ENCODE assay signal across 8 cellular contexts in the genomic region with DNA sequence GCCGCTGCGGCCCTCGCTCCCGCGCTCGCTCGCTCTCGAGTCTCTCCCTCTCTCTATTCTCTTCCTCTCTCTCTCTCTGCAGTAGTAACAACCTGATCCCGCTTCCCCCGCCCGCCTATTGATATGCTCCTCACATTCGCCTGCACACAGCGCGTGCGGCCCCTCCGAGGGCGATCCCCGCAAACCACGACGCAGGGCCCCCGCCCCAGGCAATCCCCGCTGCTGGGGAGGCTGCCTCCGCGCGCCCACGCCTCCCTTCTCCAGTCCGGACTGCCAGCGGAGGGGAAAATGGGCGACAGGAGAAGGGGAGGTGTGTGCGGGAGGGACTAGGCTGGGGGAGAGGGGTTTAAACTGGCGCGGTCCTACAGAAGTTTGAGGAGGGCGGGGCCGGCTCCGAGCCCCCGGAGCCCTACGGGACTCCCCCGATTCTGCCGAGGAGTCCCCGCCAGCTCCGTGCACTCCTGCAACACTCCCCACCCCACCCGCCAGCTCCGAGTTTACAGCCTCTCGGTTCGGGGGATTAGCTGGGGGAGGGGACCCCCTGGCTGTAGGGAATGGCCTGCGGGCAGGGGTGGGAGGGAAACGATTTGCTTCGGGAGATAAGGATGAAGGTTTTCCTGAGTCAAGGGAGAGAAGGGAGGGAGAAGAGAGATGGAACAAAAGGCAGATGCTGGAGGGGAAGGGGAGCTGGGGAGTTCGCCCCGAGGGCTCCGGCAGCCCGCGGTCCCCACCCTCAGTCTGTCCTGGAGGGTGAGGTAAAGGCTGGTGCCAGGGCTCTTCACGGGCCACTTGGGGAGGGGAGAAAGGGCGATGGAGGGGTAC.
DNase-seq lines count a peak whose midpoint lies in the region; ATAC-seq and TF ChIP-seq lines count a peak whose summit lies in the region.

No MANE protein-coding gene starts in this region.

- H3K4me3 Mint-ChIP-seq in CD8-positive, alpha-beta memory T cell = peak overlapping the region; percentile 34 to 85 (median 77)

- peaks cover 22% of the 10 kb centered on the region for H3K4me1 ChIP-seq in CD8-positive, alpha-beta memory T cell (ENCODE audit: insufficient read depth, low read length)
- H3K4me1 ChIP-seq in MM.1S (ENCODE audit: low read length) (no peaks in the 10 kb centered on the region), ectodermal cell (ENCODE audit: control insufficient read depth, insufficient read depth, low read length) (peaks cover 27% of the 10 kb centered on the region), neuron (ENCODE audit: insufficient read depth, low read length) (peaks cover 42% of the 10 kb centered on the region)

- H4K20me1 ChIP-seq in MM.1S (ENCODE audit: insufficient read depth, low read length) = no peaks in the 10 kb centered on the region

- no peak overlapping the region for H3K27ac ChIP-seq in CD8-positive, alpha-beta memory T cell (ENCODE audit: low read depth, low read length)
- H3K27ac ChIP-seq in MM.1S (ENCODE audit: low read length) = no peak overlapping the region
- no peak overlapping the region for H3K27ac ChIP-seq in ectodermal cell (ENCODE audit: insufficient read depth, low read depth, low read length, poor library complexity, severe bottlenecking)

- no peak overlapping the region for H2AFZ ChIP-seq in MM.1S (ENCODE audit: low read length)
- no peak overlapping the region for H2AFZ ChIP-seq in neuron (ENCODE audit: low read depth, low read length)

- H3K4me3 ChIP-seq in CD8-positive, alpha-beta memory T cell (ENCODE audit: low read length) = no peak overlapping the region
- H3K4me3 ChIP-seq in MM.1S (ENCODE audit: low read length) (peak overlapping the region; percentile 35; the same call in 1 of the 2 replicates), ectodermal cell (ENCODE audit: insufficient read depth, low read depth, low read length) (peak overlapping the region; percentile 42), neuron (ENCODE audit: low read length) (peak overlapping the region; percentile 44)

- peaks cover 18 to 39% (median 22%) of the 10 kb centered on the region in 3 donors for H3K4me1 Mint-ChIP-seq in CD8-positive, alpha-beta memory T cell

- H3K27me3 Mint-ChIP-seq in CD8-positive, alpha-beta memory T cell = peaks cover 45 to 82% of the 10 kb centered on the region in 2 donors

- peak in 1 of 5 donors; percentile 19 for DNase-seq in CD8-positive, alpha-beta memory T cell
- no peak for DNase-seq in MM.1S
- DNase-seq in NCI-H1694 treated with DMSO at 0.1 percent for 48 hours (lab: John Stamatoyannopoulos, UW) = no peak

- no peaks in the 10 kb centered on the region for H3K9me2 ChIP-seq in MM.1S (replicated peaks; ENCODE audit: insufficient read depth, low read length)

- CTCF ChIA-PET in CD8-positive, alpha-beta memory T cell (lab: Charles Lee) = no interaction called here

- no peaks in the 10 kb centered on the region for H3K36me3 Mint-ChIP-seq in CD8-positive, alpha-beta memory T cell

- peak overlapping the region; percentile 42; the same call in 1 of the 2 replicates for H3K4me2 ChIP-seq in MM.1S (ENCODE audit: low read depth, low read length)

- 0% methylated on average over 55 of the region's 55 CpGs for WGBS in ectodermal cell, 2 experiments

- H3K9me3 ChIP-seq in CD8-positive, alpha-beta memory T cell (ENCODE audit: low read length) = no peaks in the 10 kb centered on the region
- no peaks in the 10 kb centered on the region for H3K9me3 ChIP-seq in MM.1S (replicated peaks; ENCODE audit: insufficient read depth, low read length)
- H3K9me3 ChIP-seq in ectodermal cell (ENCODE audit: control insufficient read depth, low read length) = no peaks in the 10 kb centered on the region
- no peaks in the 10 kb centered on the region for H3K9me3 ChIP-seq in neuron (ENCODE audit: low read length)

- no peaks in the 10 kb centered on the region for H3K9me3 Mint-ChIP-seq in CD8-positive, alpha-beta memory T cell

- TF ChIP-seq CTCF in MM.1S (IDR thresholded peaks at IDR 0.05; ENCODE audit: low read length) = no peak

- POLR2A ChIA-PET in CD8-positive, alpha-beta memory T cell (lab: Charles Lee) = no interaction called here

- no peaks in the 10 kb centered on the region for H3K36me3 ChIP-seq in CD8-positive, alpha-beta memory T cell (ENCODE audit: insufficient read depth, low read length)
- no peaks in the 10 kb centered on the region for H3K36me3 ChIP-seq in MM.1S (replicated peaks; ENCODE audit: insufficient read depth, low read length)
- no peaks in the 10 kb centered on the region for H3K36me3 ChIP-seq in ectodermal cell (ENCODE audit: control insufficient read depth, insufficient read depth, low read length)
- H3K36me3 ChIP-seq in neuron (ENCODE audit: insufficient read depth, low read length) = no peaks in the 10 kb centered on the region

- no peaks in the 10 kb centered on the region for H3K79me2 ChIP-seq in MM.1S (ENCODE audit: low read length)

- no peak overlapping the region for H3K27ac Mint-ChIP-seq in CD8-positive, alpha-beta memory T cell

- ATAC-seq in HG03521 (IDR thresholded peaks at IDR 0.05; ENCODE audit: unreplicated experiment) = no peak
- ATAC-seq in GM18517 (IDR thresholded peaks at IDR 0.05; ENCODE audit: unreplicated experiment) = no peak
- ATAC-seq in GM21390 (IDR thresholded peaks at IDR 0.05; ENCODE audit: unreplicated experiment) = no peak

- H3K27me3 ChIP-seq in CD8-positive, alpha-beta memory T cell (ENCODE audit: insufficient read depth, low read length, poor library complexity, severe bottlenecking) = peaks cover 35% of the 10 kb centered on the region
- peaks cover 75% of the 10 kb centered on the region for H3K27me3 ChIP-seq in MM.1S (replicated peaks; ENCODE audit: insufficient read depth, low read length)
- peaks cover 68% of the 10 kb centered on the region for H3K27me3 ChIP-seq in ectodermal cell (ENCODE audit: control insufficient read depth, insufficient read depth, low read length, poor library complexity, severe bottlenecking)
- peaks cover 63% of the 10 kb centered on the region for H3K27me3 ChIP-seq in neuron (ENCODE audit: insufficient read depth, low read length)

- no peaks in the 10 kb centered on the region for H3F3A ChIP-seq in MM.1S (ENCODE audit: insufficient read depth, low read length)

- H3K9ac ChIP-seq in MM.1S (ENCODE audit: low read length) = no peak overlapping the region
